ENCODE assay signal across 1 cellular context in genomic region chr14:90970167-90970600, GRCh38.
A peak's percentile ranks its signal among the peaks of the same experiment; 100 is the strongest.
TF ChIP-seq lines count a peak whose summit lies in the region.

No MANE protein-coding gene starts in this region.

TF ChIP-seq in HEK293, 187 proteins besides CTCF, POLR2A, EP300 and RAD21 (continued from another document):
- TF ChIP-seq ZNF148 (tag by site-specific recombination; IDR thresholded peaks at IDR 0.05; ENCODE audit: borderline replicate concordance) = peak; percentile 63; the same call in 1 of the 2 replicates
- TF ChIP-seq ZNF214 (tag by site-specific recombination; IDR thresholded peaks at IDR 0.05; ENCODE audit: borderline replicate concordance) = no peak
- no peak for TF ChIP-seq ZNF335 (tag by site-specific recombination; conservative IDR thresholded peaks at IDR 0.05)
- no peak for TF ChIP-seq ZNF645 (tag by site-specific recombination; IDR thresholded peaks at IDR 0.05)
- TF ChIP-seq ZNF623 (tag by site-specific recombination; IDR thresholded peaks at IDR 0.05) = 0 out of 2 replicates have a peak, but pooled peaks have one; percentile 21
- TF ChIP-seq HOXC10 (CRISPR knock-in tag; IDR thresholded peaks at IDR 0.05) = no peak
- TF ChIP-seq ZBTB6 (tag by site-specific recombination; IDR thresholded peaks at IDR 0.05) = no peak
- no peak for TF ChIP-seq KLF10 (tag by site-specific recombination; IDR thresholded peaks at IDR 0.05)
- TF ChIP-seq SP7 (tag by site-specific recombination; IDR thresholded peaks at IDR 0.05) = peak; percentile 90
- TF ChIP-seq ZNF692 (tag by site-specific recombination; IDR thresholded peaks at IDR 0.05) = peak; percentile 46; the same call in 1 of the 2 replicates
- TF ChIP-seq ZNF114 (tag by site-specific recombination; IDR thresholded peaks at IDR 0.05) = no peak
- no peak for TF ChIP-seq ZNF280C (tag by site-specific recombination; IDR thresholded peaks at IDR 0.05)
- peak; percentile 48; the same call in 1 of the 2 replicates for TF ChIP-seq TCF7L2 (IDR thresholded peaks at IDR 0.05; ENCODE audit: borderline replicate concordance, low read depth, low read length)
- TF ChIP-seq ZNF112 (tag by site-specific recombination; IDR thresholded peaks at IDR 0.05) = no peak
- TF ChIP-seq BCL6B (tag by site-specific recombination; IDR thresholded peaks at IDR 0.05) = peak; percentile 73
- no peak for TF ChIP-seq HOXA7 (CRISPR knock-in tag; IDR thresholded peaks at IDR 0.05; ENCODE audit: borderline replicate concordance)
- TF ChIP-seq INSM2 (tag by site-specific recombination; IDR thresholded peaks at IDR 0.05) = no peak
- no peak for TF ChIP-seq ELK4 (IDR thresholded peaks at IDR 0.05; ENCODE audit: borderline replicate concordance, low read depth, low read length)
- 0 out of 2 replicates have a peak, but pooled peaks have one; percentile 31 for TF ChIP-seq YY2 (tag by site-specific recombination; IDR thresholded peaks at IDR 0.05)
- TF ChIP-seq ZSCAN16 (tag by site-specific recombination; IDR thresholded peaks at IDR 0.05) = no peak
- TF ChIP-seq ZNF184 (tag by site-specific recombination; IDR thresholded peaks at IDR 0.05) = 0 out of 2 replicates have a peak, but pooled peaks have one; percentile 39
- peak; percentile 64; the same call in 1 of the 2 replicates for TF ChIP-seq ZSCAN18 (tag by site-specific recombination; IDR thresholded peaks at IDR 0.05)
- TF ChIP-seq ZFP69B (tag by site-specific recombination; IDR thresholded peaks at IDR 0.05) = no peak
- no peak for TF ChIP-seq ZNF530 (tag by site-specific recombination; IDR thresholded peaks at IDR 0.05; ENCODE audit: low read depth)
- TF ChIP-seq PRDM6 (tag by site-specific recombination; IDR thresholded peaks at IDR 0.05) = peak; percentile 78
- no peak for TF ChIP-seq ZNF202 (tag by site-specific recombination; IDR thresholded peaks at IDR 0.05; ENCODE audit: borderline replicate concordance)
- TF ChIP-seq ZBTB26 (tag by site-specific recombination; optimal IDR thresholded peaks at IDR 0.05) = no peak
- TF ChIP-seq PRDM10 (tag by site-specific recombination; IDR thresholded peaks at IDR 0.05) = 0 out of 2 replicates have a peak, but pooled peaks have one; percentile 17
- peak; percentile 67; the same call in 1 of the 2 replicates for TF ChIP-seq OSR2 (tag by site-specific recombination; IDR thresholded peaks at IDR 0.05)
